In the genomic region with DNA sequence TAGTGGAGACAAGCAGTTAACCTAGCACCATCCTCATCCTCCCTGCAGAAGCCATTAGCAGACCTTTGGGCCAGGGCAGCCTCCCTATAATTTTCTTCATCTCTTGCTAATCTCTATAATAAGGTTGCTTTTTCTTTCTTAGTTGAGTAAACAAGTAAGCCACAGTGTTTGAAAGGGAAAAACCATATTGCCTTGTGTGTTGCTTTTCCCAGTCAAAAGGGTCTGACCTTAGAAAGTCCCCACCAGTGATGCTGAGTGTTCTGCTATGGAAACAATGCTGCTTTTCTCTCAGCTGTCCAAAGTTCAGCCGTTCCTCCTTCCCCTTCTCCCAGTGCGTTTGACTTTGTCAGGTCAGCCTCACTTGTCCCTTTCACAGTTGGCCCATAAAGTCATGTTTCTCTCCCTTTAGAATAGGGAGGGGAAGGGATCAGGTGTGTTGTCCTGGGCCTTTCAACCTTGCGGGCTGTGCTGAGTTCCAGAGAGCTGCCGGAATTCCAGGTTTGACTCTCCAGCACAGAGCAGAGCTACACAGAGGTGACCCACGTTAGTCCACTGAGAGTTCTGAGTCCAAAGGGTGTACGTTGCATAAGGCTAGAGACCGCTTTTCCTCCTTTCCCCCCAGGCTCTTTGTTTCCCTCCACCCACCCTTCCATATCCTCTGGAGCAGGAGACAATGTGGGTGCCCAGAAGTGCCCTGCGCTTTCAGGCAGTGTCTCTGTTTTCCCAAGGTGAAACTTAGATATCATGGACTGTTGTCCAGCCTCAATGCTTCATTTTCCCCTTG, we compare ENCODE assay signal across 1 cellular context.
TF ChIP-seq lines count a peak whose summit lies in the region.

No MANE protein-coding gene starts in this region.

TF ChIP-seq in HepG2, 621 proteins besides CTCF, POLR2A, EP300 and RAD21 (continued from another document and continues in another):
- TF ChIP-seq ZNF205 (CRISPR knock-in tag; IDR thresholded peaks at IDR 0.05), result peak; percentile 81; the same call in 1 of the 2 replicates
- TF ChIP-seq RFX3 (CRISPR knock-in tag; IDR thresholded peaks at IDR 0.05), result no peak
- no peak for TF ChIP-seq SP140L (CRISPR knock-in tag; IDR thresholded peaks at IDR 0.05; ENCODE audit: borderline replicate concordance)
- peak; percentile 33 for TF ChIP-seq ZNF407 (CRISPR knock-in tag; IDR thresholded peaks at IDR 0.05; ENCODE audit: not compliant biosample characterization)
- TF ChIP-seq SKI (IDR thresholded peaks at IDR 0.05; ENCODE audit: partially characterized antibody), result peak; percentile 56
- TF ChIP-seq ZNF296 (CRISPR knock-in tag; conservative IDR thresholded peaks at IDR 0.05), result no peak
- TF ChIP-seq NR2F2 (IDR thresholded peaks at IDR 0.05; ENCODE audit: borderline replicate concordance, low read depth), result 0 out of 2 replicates have a peak, but pooled peaks have one; percentile 54
- no peak for TF ChIP-seq ZNF460 (CRISPR knock-in tag; IDR thresholded peaks at IDR 0.05; ENCODE audit: borderline replicate concordance)
- no peak for TF ChIP-seq ZNF33A (CRISPR knock-in tag; IDR thresholded peaks at IDR 0.05; ENCODE audit: borderline replicate concordance)
- TF ChIP-seq TOE1 (CRISPR knock-in tag; IDR thresholded peaks at IDR 0.05), result peak; percentile 72; the same call in 1 of the 2 replicates
- TF ChIP-seq ZNF841 (CRISPR knock-in tag; IDR thresholded peaks at IDR 0.05; ENCODE audit: borderline replicate concordance), result no peak
- no peak for TF ChIP-seq ZFP41 (CRISPR knock-in tag; IDR thresholded peaks at IDR 0.05; ENCODE audit: borderline replicate concordance)
- peak; percentile 99 for TF ChIP-seq ESRRA (CRISPR knock-in tag; IDR thresholded peaks at IDR 0.05; ENCODE audit: low read depth)
- peak; percentile 92 for TF ChIP-seq RXRB (CRISPR knock-in tag; IDR thresholded peaks at IDR 0.05; ENCODE audit: borderline replicate concordance)
- peak; percentile 87 for TF ChIP-seq CEBPG (CRISPR knock-in tag; IDR thresholded peaks at IDR 0.05)
- TF ChIP-seq, protein P1, sequence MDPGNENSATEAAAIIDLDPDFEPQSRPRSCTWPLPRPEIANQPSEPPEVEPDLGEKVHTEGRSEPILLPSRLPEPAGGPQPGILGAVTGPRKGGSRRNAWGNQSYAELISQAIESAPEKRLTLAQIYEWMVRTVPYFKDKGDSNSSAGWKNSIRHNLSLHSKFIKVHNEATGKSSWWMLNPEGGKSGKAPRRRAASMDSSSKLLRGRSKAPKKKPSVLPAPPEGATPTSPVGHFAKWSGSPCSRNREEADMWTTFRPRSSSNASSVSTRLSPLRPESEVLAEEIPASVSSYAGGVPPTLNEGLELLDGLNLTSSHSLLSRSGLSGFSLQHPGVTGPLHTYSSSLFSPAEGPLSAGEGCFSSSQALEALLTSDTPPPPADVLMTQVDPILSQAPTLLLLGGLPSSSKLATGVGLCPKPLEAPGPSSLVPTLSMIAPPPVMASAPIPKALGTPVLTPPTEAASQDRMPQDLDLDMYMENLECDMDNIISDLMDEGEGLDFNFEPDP (CRISPR knock-in tag; conservative IDR thresholded peaks at IDR 0.05), result no peak
- TF ChIP-seq ZNF33B (CRISPR knock-in tag; IDR thresholded peaks at IDR 0.05), result no peak; the same call in 1 of the 2 replicates
- peak; percentile 86; the same call in 1 of the 2 replicates for TF ChIP-seq ARID2 (CRISPR knock-in tag; IDR thresholded peaks at IDR 0.05; ENCODE audit: borderline replicate concordance)
- peak; percentile 62 for TF ChIP-seq KAT8 (CRISPR knock-in tag; IDR thresholded peaks at IDR 0.05)
- peak; percentile 96 for TF ChIP-seq SALL1 (CRISPR knock-in tag; IDR thresholded peaks at IDR 0.05)
- TF ChIP-seq, protein P2, sequence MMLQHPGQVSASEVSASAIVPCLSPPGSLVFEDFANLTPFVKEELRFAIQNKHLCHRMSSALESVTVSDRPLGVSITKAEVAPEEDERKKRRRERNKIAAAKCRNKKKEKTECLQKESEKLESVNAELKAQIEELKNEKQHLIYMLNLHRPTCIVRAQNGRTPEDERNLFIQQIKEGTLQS (CRISPR knock-in tag; IDR thresholded peaks at IDR 0.05), result no peak; the same call in 1 of the 2 replicates
- TF ChIP-seq, protein P3, sequence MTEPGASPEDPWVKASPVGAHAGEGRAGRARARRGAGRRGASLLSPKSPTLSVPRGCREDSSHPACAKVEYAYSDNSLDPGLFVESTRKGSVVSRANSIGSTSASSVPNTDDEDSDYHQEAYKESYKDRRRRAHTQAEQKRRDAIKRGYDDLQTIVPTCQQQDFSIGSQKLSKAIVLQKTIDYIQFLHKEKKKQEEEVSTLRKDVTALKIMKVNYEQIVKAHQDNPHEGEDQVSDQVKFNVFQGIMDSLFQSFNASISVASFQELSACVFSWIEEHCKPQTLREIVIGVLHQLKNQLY (CRISPR knock-in tag; IDR thresholded peaks at IDR 0.05), result peak; percentile 71; the same call in 1 of the 2 replicates
- peak; percentile 62 for TF ChIP-seq TRIM24 (CRISPR knock-in tag; IDR thresholded peaks at IDR 0.05)
- TF ChIP-seq ZBTB7B (CRISPR knock-in tag; IDR thresholded peaks at IDR 0.05), result peak; percentile 90
- no peak for TF ChIP-seq ZNF260 (CRISPR knock-in tag; IDR thresholded peaks at IDR 0.05; ENCODE audit: borderline replicate concordance, low read depth)
- TF ChIP-seq TOPORS (CRISPR knock-in tag; IDR thresholded peaks at IDR 0.05), result peak; percentile 56; the same call in 1 of the 2 replicates
- TF ChIP-seq GPBP1L1 (CRISPR knock-in tag; IDR thresholded peaks at IDR 0.05), result no peak
- peak; percentile 82 for TF ChIP-seq RARA (CRISPR knock-in tag; IDR thresholded peaks at IDR 0.05)
- no peak; the same call in 1 of the 2 replicates for TF ChIP-seq THAP7 (CRISPR knock-in tag; IDR thresholded peaks at IDR 0.05)
- TF ChIP-seq ZBTB20 (CRISPR knock-in tag; IDR thresholded peaks at IDR 0.05; ENCODE audit: borderline replicate concordance, low read depth), result no peak; the same call in 1 of the 2 replicates
- TF ChIP-seq ZNF280D (CRISPR knock-in tag; IDR thresholded peaks at IDR 0.05), result peak; percentile 63; the same call in 1 of the 2 replicates
- peak; percentile 70 for TF ChIP-seq ZSCAN31 (CRISPR knock-in tag; IDR thresholded peaks at IDR 0.05; ENCODE audit: low read depth)
- peak; percentile 95 for TF ChIP-seq XRCC5 (optimal IDR thresholded peaks at IDR 0.05; ENCODE audit: low read length)
